Comparison of ENCODE assay signal across 4 cellular contexts in the genomic region with DNA sequence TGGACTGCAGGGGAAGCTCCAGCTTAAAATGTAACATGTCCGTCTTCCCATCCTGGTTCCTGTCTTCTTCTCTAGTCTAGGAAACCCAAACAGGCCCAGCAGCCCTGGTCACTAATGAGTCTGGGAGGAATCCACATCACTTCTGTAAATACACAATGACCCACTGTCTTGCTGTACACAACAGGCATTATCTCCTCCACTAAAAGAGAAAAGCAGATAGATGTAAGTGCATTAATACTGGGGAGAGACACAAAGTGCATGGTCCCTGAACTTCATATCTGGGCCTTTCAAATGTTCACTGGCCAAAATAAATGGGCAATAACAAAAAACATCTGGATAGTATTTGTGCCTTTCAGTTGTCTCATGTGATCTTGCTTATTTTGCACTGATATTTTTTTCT. TPM values are rescaled to one million over a fixed set of nuclear protein-coding genes. Genes with fewer than 3 reads are reported as not detected.
"Had no signal": no experiment of that assay in that cellular context is flagged by ENCODE, and none has a peak within 500 bp of the region (broad histone marks: within the 10 kb centered on the region; RNA-seq: fewer than 3 reads in every experiment).

No MANE protein-coding gene starts in this region.

RNA-seq across cellular contexts. Expression of gene CHST5, which starts 10.0 kb away (rescaled TPM):
- total RNA-seq: GM23338, H9, IMR-90 had no signal

RNA-seq across cellular contexts. Expression of gene CHST6, which starts 50.6 kb away (rescaled TPM):
- total RNA-seq: HT-29 had no signal
